ENCODE assay signal across 1 cellular context in the genomic region with DNA sequence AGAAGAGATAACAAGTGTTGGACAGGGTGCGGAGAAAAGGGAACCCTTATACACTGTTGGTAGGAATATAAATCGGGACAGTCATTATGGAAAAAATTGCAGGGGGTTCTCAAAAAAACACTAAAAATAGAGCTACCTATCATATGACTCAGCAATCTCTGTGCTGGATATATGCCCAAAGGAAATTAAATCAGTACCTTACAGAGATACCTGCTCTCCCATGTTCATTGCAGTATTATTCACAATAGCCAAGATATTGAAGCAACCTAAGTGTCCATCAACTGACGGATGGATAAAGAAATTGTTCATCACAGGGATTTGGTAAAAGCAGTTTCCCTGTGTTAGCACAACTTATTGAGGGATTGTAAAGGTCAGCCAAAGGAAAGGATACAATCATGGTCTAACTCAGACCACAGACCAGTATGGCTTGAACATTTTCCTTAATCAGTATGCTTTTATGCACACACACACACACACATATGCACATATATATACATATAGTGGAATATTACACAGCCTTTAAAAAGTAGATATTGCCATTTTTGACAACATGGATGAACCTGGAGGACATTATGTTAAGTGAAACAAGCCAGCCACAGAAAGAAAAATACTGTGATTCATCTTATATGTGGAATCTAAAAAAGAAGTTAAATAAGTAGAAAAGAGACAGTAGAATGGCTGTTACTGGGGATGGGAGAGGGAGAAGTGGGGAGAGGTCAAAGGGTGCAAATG.
TF ChIP-seq lines count a peak whose summit lies in the region.

No MANE protein-coding gene starts in this region.

TF ChIP-seq in HCT116, 20 proteins besides CTCF, POLR2A, EP300 and RAD21 (continued from another document):
- 0 out of 2 replicates have a peak, but pooled peaks have one; percentile 30 for TF ChIP-seq CBX3 (IDR thresholded peaks at IDR 0.05; ENCODE audit: low read depth)
- TF ChIP-seq FOSL1 (IDR thresholded peaks at IDR 0.05; ENCODE audit: low read depth) = no peak
